In the genomic region with DNA sequence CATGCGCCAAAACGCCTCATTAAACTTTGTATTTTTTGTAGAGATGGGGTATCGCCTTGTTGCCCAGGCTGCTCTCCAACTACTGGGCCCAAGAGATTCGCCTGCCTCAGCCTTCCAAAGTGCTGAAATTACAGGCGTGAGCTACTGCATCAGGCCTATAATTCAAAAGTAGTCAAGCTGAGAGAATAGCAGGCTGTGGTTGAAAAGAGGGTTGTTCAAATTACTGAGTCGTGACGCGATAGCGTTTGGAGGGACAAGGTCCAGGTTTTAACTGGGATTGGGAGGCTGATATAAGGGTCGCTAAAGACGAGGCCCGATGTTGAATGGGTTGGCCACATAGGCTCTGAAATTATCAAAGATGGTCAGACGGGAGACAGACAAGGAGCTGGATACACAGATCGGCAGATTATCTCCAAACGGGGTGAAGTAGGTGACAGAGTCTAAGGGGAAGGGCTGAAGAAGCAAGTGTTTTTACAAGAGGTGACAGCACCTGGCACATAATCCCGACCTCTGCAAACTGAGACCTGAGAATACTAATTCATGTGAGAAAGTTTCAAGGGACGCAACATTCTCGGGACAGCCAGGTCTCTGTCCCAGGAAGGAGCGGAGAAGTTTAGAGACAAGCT, we compare ENCODE assay signal across 8 cellular contexts. TPM values are rescaled to one million over a fixed set of nuclear protein-coding genes. Genes with fewer than 3 reads are reported as not detected.
DNase-seq lines count a peak whose midpoint lies in the region; ATAC-seq and TF ChIP-seq lines count a peak whose summit lies in the region.

No MANE protein-coding gene starts in this region.

- no peaks in the 10 kb centered on the region for H3K27me3 Mint-ChIP-seq in CD8-positive, alpha-beta T cell (ENCODE audit: low read depth)
- H3K27me3 Mint-ChIP-seq in osteocyte (ENCODE audit: unreplicated experiment), result peaks cover 13% of the 10 kb centered on the region

- ATAC-seq in CD8-positive, alpha-beta T cell, result no peak
- peak; percentile 2 for ATAC-seq in GM21723 (IDR thresholded peaks at IDR 0.05; ENCODE audit: unreplicated experiment)
- no peak for ATAC-seq in GM18519 (IDR thresholded peaks at IDR 0.05; ENCODE audit: low FRiP score, unreplicated experiment)

- no peaks in the 10 kb centered on the region for H3K9me3 ChIP-seq in CD8-positive, alpha-beta T cell (ENCODE audit: low read length)
- no peaks in the 10 kb centered on the region for H3K9me3 ChIP-seq in SJCRH30 (replicated peaks)

- TF ChIP-seq CTCF in CD8-positive, alpha-beta T cell (IDR thresholded peaks at IDR 0.05), result no peak
- TF ChIP-seq CTCF in epithelial cell of proximal tubule (conservative IDR thresholded peaks at IDR 0.05; ENCODE audit: low read depth, low read length) (no peak), osteocyte (IDR thresholded peaks at IDR 0.05) (no peak)

- no peaks in the 10 kb centered on the region for H3K27me3 ChIP-seq in CD8-positive, alpha-beta T cell (ENCODE audit: insufficient read depth, low read length)
- no peaks in the 10 kb centered on the region for H3K27me3 ChIP-seq in SJCRH30

- DNase-seq in CD8-positive, alpha-beta T cell, result peak in 1 of 7 experiments; percentile 25
- peak; percentile 13 to 42 for DNase-seq in SJCRH30
- DNase-seq in epithelial cell of proximal tubule (ENCODE audit: low read depth), result no peak
- no peak for DNase-seq in osteocyte (ENCODE audit: extremely low spot score, unreplicated experiment)
- DNase-seq in T-helper 9 cell, result no peak
- no peak for DNase-seq in foreskin melanocyte

- H3K4me1 Mint-ChIP-seq in CD8-positive, alpha-beta T cell (ENCODE audit: low read depth), result peaks cover 49% of the 10 kb centered on the region
- peaks cover 27% of the 10 kb centered on the region for H3K4me1 Mint-ChIP-seq in osteocyte (ENCODE audit: unreplicated experiment)

- peak overlapping the region; percentile 66 for H3K27ac ChIP-seq in CD8-positive, alpha-beta T cell (ENCODE audit: low read depth, low read length)
- H3K27ac ChIP-seq in SJCRH30, result peak overlapping the region; percentile 73

- peaks cover 19% of the 10 kb centered on the region for H3K36me3 Mint-ChIP-seq in CD8-positive, alpha-beta T cell
- no peaks in the 10 kb centered on the region for H3K36me3 Mint-ChIP-seq in osteocyte (ENCODE audit: unreplicated experiment)

- no peaks in the 10 kb centered on the region for H3K9me3 Mint-ChIP-seq in CD8-positive, alpha-beta T cell
- H3K9me3 Mint-ChIP-seq in osteocyte (ENCODE audit: unreplicated experiment), result no peaks in the 10 kb centered on the region

- intact Hi-C loops in CD8-positive, alpha-beta T cell (cut with DNase I, micrococcal nuclease), result loop anchor here (1.0 to 10.0 kb wide), 11 partner anchors 53 to 912 kb away; a partner anchor contains a TSS

- no peaks in the 10 kb centered on the region for H3K36me3 ChIP-seq in CD8-positive, alpha-beta T cell (ENCODE audit: insufficient read depth, low read length)
- no peaks in the 10 kb centered on the region for H3K36me3 ChIP-seq in SJCRH30

- CTCF ChIA-PET in CD8-positive, alpha-beta T cell (lab: Charles Lee), result interaction anchor here (1.0 to 1.7 kb wide), 5 partner anchors 38 to 166 kb away, joined by 3 to 4 read pairs (median 4); a partner anchor contains a TSS

- POLR2A ChIA-PET in CD8-positive, alpha-beta T cell (lab: Charles Lee), result interaction anchor here (0.6 to 2.4 kb wide), 7 partner anchors 23 to 911 kb away, joined by 3 to 32 read pairs (median 3); a partner anchor contains a TSS

- H3K4me1 ChIP-seq in CD8-positive, alpha-beta T cell (ENCODE audit: insufficient read depth, low read length), result peaks cover 32% of the 10 kb centered on the region
- H3K4me1 ChIP-seq in SJCRH30, result peaks cover 7% of the 10 kb centered on the region

- peak overlapping the region; percentile 88 for H3K4me3 ChIP-seq in CD8-positive, alpha-beta T cell (ENCODE audit: low read depth, low read length)
- H3K4me3 ChIP-seq in SJCRH30 (peak overlapping the region; percentile 95), epithelial cell of proximal tubule (ENCODE audit: low read depth, low read length) (peak overlapping the region; percentile 85)

- H3K27ac Mint-ChIP-seq in CD8-positive, alpha-beta T cell, result peak overlapping the region; percentile 98
- peak overlapping the region; percentile 90 for H3K27ac Mint-ChIP-seq in osteocyte (ENCODE audit: unreplicated experiment)

- peak overlapping the region; percentile 99 for H3K4me3 Mint-ChIP-seq in CD8-positive, alpha-beta T cell
- peak overlapping the region; percentile 99 for H3K4me3 Mint-ChIP-seq in osteocyte (ENCODE audit: unreplicated experiment)

RNA-seq across cellular contexts. Expression of a gene that starts 0.8 kb away (rescaled TPM):
- total RNA-seq in CD8-positive, alpha-beta T cell, result 10 to 100 TPM; 35.2 to 38.7 TPM
- 14.7 and 16.0 TPM in 2 replicates for total RNA-seq in SJCRH30 (2014; rRNA removed; shearing (Covaris generic))
- total RNA-seq in epithelial cell of proximal tubule (13.3 and 22.4 TPM in 2 replicates), osteocyte (2.8 and 3.2 TPM in 2 replicates)

Comparison
In these comparisons a context has a peak if more than half of its experiments do, and no peak if none do; other contexts are left out.
1. DNase-seq: peak in SJCRH30 (2 of 2); none in epithelial cell of proximal tubule (single experiment), osteocyte (single experiment), T-helper 9 cell (single experiment) and foreskin melanocyte (single experiment).
2. Peak in every context shown above with its lines, with median percentiles within 50 percentile points of each other: H3K4me3 ChIP-seq.